ENCODE assay signal across 13 cellular contexts in the genomic region with DNA sequence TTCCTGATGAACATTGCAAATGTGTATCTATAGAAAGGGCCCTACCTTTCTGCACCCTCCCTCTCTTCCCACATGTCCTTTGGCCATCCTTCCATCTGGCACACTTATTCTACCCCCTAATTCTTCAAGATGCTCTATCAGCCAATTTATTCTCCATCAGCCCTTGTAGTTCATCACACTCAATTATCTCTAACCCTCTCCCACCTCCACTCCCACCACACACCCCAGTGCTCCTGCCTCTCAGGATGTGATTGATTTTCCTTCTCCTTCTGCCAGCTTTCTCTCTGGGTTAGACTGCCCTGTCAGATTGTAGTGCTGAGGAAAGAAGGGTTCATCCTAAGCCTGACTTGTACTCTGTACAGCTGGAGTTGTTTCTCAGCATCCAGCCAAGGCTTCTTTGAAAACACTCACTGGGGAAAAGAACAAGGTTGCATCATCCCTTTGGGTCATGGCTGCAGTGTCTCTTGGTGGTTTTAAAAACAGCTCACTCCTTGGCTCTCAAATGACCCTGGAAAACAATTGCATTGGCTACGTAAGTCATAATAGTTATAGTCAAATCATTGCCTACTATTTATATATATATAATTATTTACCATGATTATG.
DNase-seq lines count a peak whose midpoint lies in the region; ATAC-seq, FAIRE-seq and TF ChIP-seq lines count a peak whose summit lies in the region.
"Had no signal": no experiment of that assay in that cellular context is flagged by ENCODE, and none has a peak within 500 bp of the region (broad histone marks: within the 10 kb centered on the region; RNA-seq: fewer than 3 reads in every experiment).

No MANE protein-coding gene starts in this region.

- H3K36me3 Mint-ChIP-seq in activated naive CD4-positive, alpha-beta T cell treated with anti-CD3 and anti-CD28 coated beads, Interleukin-2, amount 10 ng/mL, durations not matched to agents 7 days and 5 days: no peaks in the 10 kb centered on the region

- DNase-seq in right lobe of liver: no peak
- DNase-seq in HepG2 (ENCODE audit: low spot score): no peak
- no peak for DNase-seq in esophagus squamous epithelium (lab: John Stamatoyannopoulos, UW)
- peak; percentile 72 for DNase-seq in midbrain (lab: John Stamatoyannopoulos, UW)
- DNase-seq in vagina (ENCODE audit: extremely low spot score in 2 of 2): no peak
- DNase-seq in NCI-H446 treated with DMSO at 0.1 percent for 48 hours (lab: John Stamatoyannopoulos, UW): no peak
- no peak for DNase-seq in activated naive CD4-positive, alpha-beta T cell treated with anti-CD3 and anti-CD28 coated beads, Interleukin-2, amount 10 ng/mL, durations not matched to agents 7 days and 5 days
- DNase-seq: erythroblast, NCI-H1436 treated with DMSO at 0.1 percent for 48 hours, OCI-M1 had no signal

- H3K36me3 ChIP-seq in right lobe of liver (no peaks in the 10 kb centered on the region), HepG2 (replicated peaks in 1 of 2; ENCODE audit: control insufficient read depth in 1 of 2, insufficient read depth in 2 of 2, low read length in 2 of 2) (no peaks in the 10 kb centered on the region), esophagus squamous epithelium (no peaks in the 10 kb centered on the region), vagina (no peaks in the 10 kb centered on the region)
- H3K36me3 ChIP-seq: adrenal gland, thoracic aorta had no signal

- H3K4me3 Mint-ChIP-seq in activated naive CD4-positive, alpha-beta T cell treated with anti-CD3 and anti-CD28 coated beads, Interleukin-2, amount 10 ng/mL, durations not matched to agents 7 days and 5 days: no peak overlapping the region

- ATAC-seq in right lobe of liver (peak; percentile 12 to 44 (median 34)), HepG2 (no peak), HG03571 (IDR thresholded peaks at IDR 0.05; ENCODE audit: unreplicated experiment) (no peak)

- no peaks in the 10 kb centered on the region for H3K9me3 Mint-ChIP-seq in activated naive CD4-positive, alpha-beta T cell treated with anti-CD3 and anti-CD28 coated beads, Interleukin-2, amount 10 ng/mL, durations not matched to agents 7 days and 5 days

- no peak overlapping the region for H3K4me2 ChIP-seq in HepG2 (ENCODE audit: low read depth, low read length)

- in situ Hi-C loops in HepG2 (cut with HindIII; ENCODE audit: extremely low pct_ligation_motif_present, low pct_unique_long_range_greater_than_20kb): no loop called here

- H3K9me3 ChIP-seq in right lobe of liver (no peaks in the 10 kb centered on the region), HepG2 (ENCODE audit: low read length) (no peaks in the 10 kb centered on the region), esophagus squamous epithelium (no peaks in the 10 kb centered on the region), vagina (no peaks in the 10 kb centered on the region)
- H3K9me3 ChIP-seq: adrenal gland, thoracic aorta had no signal

- H4K20me1 ChIP-seq in HepG2 (ENCODE audit: insufficient read depth, low read length): no peaks in the 10 kb centered on the region

- intact Hi-C loops in right lobe of liver (cut with DNase I): no loop called here
- intact Hi-C loops in HepG2 (cut with micrococcal nuclease; ENCODE audit: unreplicated experiment): no loop called here
- intact Hi-C loops in esophagus squamous epithelium (cut with DNase I): no loop called here
- intact Hi-C loops in vagina (cut with DNase I): no loop called here

- no peak for TF ChIP-seq RAD21 in HepG2 (CRISPR knock-in tag; IDR thresholded peaks at IDR 0.05)

- TF ChIP-seq EP300 in HepG2 (IDR thresholded peaks at IDR 0.05; ENCODE audit: low read depth in 2 of 2, low read length in 2 of 2) (no peak), HepG2 (CRISPR knock-in tag; IDR thresholded peaks at IDR 0.05; ENCODE audit: borderline replicate concordance) (no peak)

- H3K4me1 Mint-ChIP-seq in activated naive CD4-positive, alpha-beta T cell treated with anti-CD3 and anti-CD28 coated beads, Interleukin-2, amount 10 ng/mL, durations not matched to agents 7 days and 5 days: no peaks in the 10 kb centered on the region

- BruUV-seq in HepG2 (replicated peaks; lab: Mats Ljungman, UMichigan): no TSS peak

- 90% methylated on average over 1 of the region's 1 CpG for WGBS in right lobe of liver (ENCODE audit: insufficient coverage, low coverage, low lambda C conversion rate, missing lambda C conversion rate)
- WGBS in HepG2 (ENCODE audit: low lambda C conversion rate): 11% methylated on average over 1 of the region's 1 CpG
- WGBS in esophagus squamous epithelium, 2 donors: 18 to 22% methylated on average over 1 of the region's 1 CpG

- no peak for TF ChIP-seq POLR2A in right lobe of liver (IDR thresholded peaks at IDR 0.05)
- no peak for TF ChIP-seq POLR2A in HepG2 (IDR thresholded peaks at IDR 0.05; ENCODE audit: insufficient read depth in 1 of 2, low read depth in 2 of 2, low read length in 2 of 2)
- TF ChIP-seq POLR2A in esophagus squamous epithelium (IDR thresholded peaks at IDR 0.05): no peak
- TF ChIP-seq POLR2A in vagina (IDR thresholded peaks at IDR 0.05): no peak

- H2AFZ ChIP-seq in HepG2 (ENCODE audit: low read length): no peak overlapping the region

- TF ChIP-seq CTCF in right lobe of liver (IDR thresholded peaks at IDR 0.05): no peak
- no peak for TF ChIP-seq CTCF in HepG2 (CRISPR knock-in tag; IDR thresholded peaks at IDR 0.05)
- no peak for TF ChIP-seq CTCF in esophagus squamous epithelium (IDR thresholded peaks at IDR 0.05)
- no peak for TF ChIP-seq CTCF in vagina (IDR thresholded peaks at IDR 0.05)

- CTCF ChIA-PET in HepG2 (lab: Yijun Ruan, JAX; ENCODE audit: low intra/inter-chr PET ratio, low total read pairs): no interaction called here
- CTCF ChIA-PET in activated naive CD4-positive, alpha-beta T cell treated with anti-CD3 and anti-CD28 coated beads, Interleukin-2, amount 10 ng/mL, durations not matched to agents 7 days and 5 days (lab: Charles Lee): no interaction called here

- H3K4me1 ChIP-seq in right lobe of liver: peaks cover 0 to 5% (median 0%) of the 10 kb centered on the region in 4 donors
- no peaks in the 10 kb centered on the region for H3K4me1 ChIP-seq in HepG2 (ENCODE audit: insufficient read depth, low read length)
- peaks cover 0 to 22% (median 4%) of the 10 kb centered on the region in 3 donors for H3K4me1 ChIP-seq in esophagus squamous epithelium
- peaks cover 5% of the 10 kb centered on the region for H3K4me1 ChIP-seq in vagina
- H3K4me1 ChIP-seq: adrenal gland had no signal

- H3K27ac Mint-ChIP-seq in activated naive CD4-positive, alpha-beta T cell treated with anti-CD3 and anti-CD28 coated beads, Interleukin-2, amount 10 ng/mL, durations not matched to agents 7 days and 5 days: no peak overlapping the region

- FAIRE-seq in HepG2 (lab: Jason Lieb, UNC): no peak

- H3K79me2 ChIP-seq in HepG2 (ENCODE audit: insufficient read depth, low read length): no peaks in the 10 kb centered on the region

- H3K4me3 ChIP-seq in right lobe of liver (no peak overlapping the region), HepG2 (replicated peaks in 1 of 3; ENCODE audit: insufficient read depth in 1 of 3, low read depth in 2 of 3, low read length in 3 of 3) (no peak overlapping the region), esophagus squamous epithelium (no peak overlapping the region), vagina (no peak overlapping the region)
- H3K4me3 ChIP-seq: adrenal gland, thoracic aorta had no signal

- H3K27me3 ChIP-seq in right lobe of liver (no peaks in the 10 kb centered on the region), HepG2 (ENCODE audit: control insufficient read depth in 1 of 2, insufficient read depth in 2 of 2, low read length in 2 of 2) (peaks cover 0 to 4% of the 10 kb centered on the region in 2 experiments; a peak in 1 of 5 replicates), esophagus squamous epithelium (no peaks in the 10 kb centered on the region), vagina (no peaks in the 10 kb centered on the region)
- H3K27me3 ChIP-seq: adrenal gland had no signal

- peaks cover 11% of the 10 kb centered on the region for H3K27me3 Mint-ChIP-seq in activated naive CD4-positive, alpha-beta T cell treated with anti-CD3 and anti-CD28 coated beads, Interleukin-2, amount 10 ng/mL, durations not matched to agents 7 days and 5 days

- POLR2A ChIA-PET in HepG2 (lab: Yijun Ruan, JAX): no interaction called here

- H3K9ac ChIP-seq in HepG2 (ENCODE audit: insufficient read depth, low read depth, low read length): no peak overlapping the region

- no peak overlapping the region for H3K27ac ChIP-seq in right lobe of liver
- H3K27ac ChIP-seq in HepG2 (ENCODE audit: extremely low read length, insufficient read depth, low read length): no peak overlapping the region
- H3K27ac ChIP-seq in esophagus squamous epithelium: peak overlapping the region in 3 of 4 donors; percentile 30 to 49 (median 37)
- peak overlapping the region; percentile 57 for H3K27ac ChIP-seq in vagina
- H3K27ac ChIP-seq: thoracic aorta had no signal

TF ChIP-seq in HepG2, 621 proteins besides CTCF, POLR2A, EP300 and RAD21:
- TF ChIP-seq ZNF672 (CRISPR knock-in tag; IDR thresholded peaks at IDR 0.05): no peak
- TF ChIP-seq ZNF484 (CRISPR knock-in tag; IDR thresholded peaks at IDR 0.05; ENCODE audit: borderline replicate concordance, low read depth): no peak
- no peak for TF ChIP-seq TARDBP (CRISPR knock-in tag; IDR thresholded peaks at IDR 0.05)
- TF ChIP-seq, protein P1, sequence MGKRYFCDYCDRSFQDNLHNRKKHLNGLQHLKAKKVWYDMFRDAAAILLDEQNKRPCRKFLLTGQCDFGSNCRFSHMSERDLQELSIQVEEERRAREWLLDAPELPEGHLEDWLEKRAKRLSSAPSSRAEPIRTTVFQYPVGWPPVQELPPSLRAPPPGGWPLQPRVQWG (CRISPR knock-in tag; IDR thresholded peaks at IDR 0.05; ENCODE audit: borderline replicate concordance, low read depth): no peak
- TF ChIP-seq GPN1 (CRISPR knock-in tag; IDR thresholded peaks at IDR 0.05; ENCODE audit: borderline replicate concordance): no peak
- TF ChIP-seq MTF1 (CRISPR knock-in tag; IDR thresholded peaks at IDR 0.05): no peak

Comparison
In these comparisons a context has a peak if more than half of its experiments do, and no peak if none do; other contexts are left out.
1. ATAC-seq: peak in right lobe of liver (4 of 4); none in HepG2 (single experiment) and HG03571 (single experiment).
2. H3K27ac ChIP-seq: peak in esophagus squamous epithelium (3 of 4) and vagina (single experiment); none in right lobe of liver (0 of 3) and HepG2 (single experiment).